9 cellular contexts compared by ENCODE assay signal in the genomic region with DNA sequence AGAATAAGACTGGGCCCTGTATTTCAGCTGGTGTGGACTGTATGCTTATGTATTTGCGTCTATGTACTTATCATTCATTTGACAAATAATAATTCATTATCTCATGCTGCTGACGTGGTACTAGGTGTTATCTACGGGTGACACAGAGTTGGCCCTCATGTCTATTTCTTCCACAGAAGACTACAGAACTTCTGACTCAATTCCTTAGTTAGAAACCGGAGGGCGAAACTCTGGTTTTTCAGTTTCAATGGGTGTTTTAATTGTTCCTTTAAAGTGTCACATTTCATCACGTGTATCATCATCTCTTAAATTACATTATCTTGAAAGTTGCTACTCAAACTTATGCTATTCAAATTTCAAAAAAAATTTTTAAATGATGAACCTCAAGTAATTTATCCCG.
DNase-seq lines count a peak whose midpoint lies in the region; ATAC-seq, FAIRE-seq and TF ChIP-seq lines count a peak whose summit lies in the region.
"Had no signal": no experiment of that assay in that cellular context is flagged by ENCODE, and none has a peak within 500 bp of the region (broad histone marks: within the 10 kb centered on the region; RNA-seq: fewer than 3 reads in every experiment).

No MANE protein-coding gene starts in this region.

- H3K79me2 ChIP-seq in HepG2 (ENCODE audit: insufficient read depth, low read length), result no peaks in the 10 kb centered on the region

- H3K4me3 Mint-ChIP-seq in dendritic cell treated with granulocyte-macrophage colony-stimulating factor and Interleukin-4, amounts not matched to agents 40 ng/mL and 50 ng/mL, for 4 days, result no peak overlapping the region
- H3K4me3 Mint-ChIP-seq in T-helper 17 cell, result no peak overlapping the region

- no peak for FAIRE-seq in HepG2 (lab: Jason Lieb, UNC)
- FAIRE-seq: pancreas had no signal

- no peak overlapping the region for H3K4ac ChIP-seq in IMR-90 (ENCODE audit: low read depth, low read length)

- peaks cover 31% of the 10 kb centered on the region for H3K4me1 Mint-ChIP-seq in dendritic cell treated with granulocyte-macrophage colony-stimulating factor and Interleukin-4, amounts not matched to agents 40 ng/mL and 50 ng/mL, for 4 days (ENCODE audit: low read depth)
- H3K4me1 Mint-ChIP-seq in T-helper 17 cell, result peaks cover 17% of the 10 kb centered on the region

- no peak overlapping the region for H2AFZ ChIP-seq in IMR-90 (replicated peaks; ENCODE audit: low read length, poor library complexity)
- no peak overlapping the region for H2AFZ ChIP-seq in HepG2 (ENCODE audit: low read length)

- ATAC-seq in GM19025 (IDR thresholded peaks at IDR 0.05; ENCODE audit: low read depth, unreplicated experiment) (peak; percentile 54), HG02571 (IDR thresholded peaks at IDR 0.05; ENCODE audit: unreplicated experiment) (peak; percentile 59), IMR-90 (ENCODE audit: low read depth) (no peak), HepG2 (no peak), T-helper 17 cell (no peak)

- H3K27ac ChIP-seq in IMR-90 (ENCODE audit: insufficient read depth, low read length) (no peak overlapping the region), coronary artery (no peak overlapping the region), HepG2 (ENCODE audit: extremely low read length, insufficient read depth, low read length) (no peak overlapping the region)
- H3K27ac ChIP-seq: pancreas had no signal

- CTCF ChIA-PET in IMR-90 (lab: Yijun Ruan, JAX) (no interaction called here), HepG2 (lab: Yijun Ruan, JAX; ENCODE audit: low intra/inter-chr PET ratio, low total read pairs) (no interaction called here)

- H3K14ac ChIP-seq in IMR-90 (replicated peaks; ENCODE audit: low read depth, low read length), result no peak overlapping the region

- H4K20me1 ChIP-seq in IMR-90 (ENCODE audit: insufficient read depth, low read length), result no peaks in the 10 kb centered on the region
- no peaks in the 10 kb centered on the region for H4K20me1 ChIP-seq in HepG2 (ENCODE audit: insufficient read depth, low read length)

- no peak for TF ChIP-seq CTCF in IMR-90 (conservative IDR thresholded peaks at IDR 0.05; ENCODE audit: low read depth, low read length)
- no peak for TF ChIP-seq CTCF in coronary artery (IDR thresholded peaks at IDR 0.05)
- no peak for TF ChIP-seq CTCF in HepG2 (CRISPR knock-in tag; IDR thresholded peaks at IDR 0.05)

- H2BK15ac ChIP-seq in IMR-90 (ENCODE audit: low read depth, low read length), result 0 out of 3 replicates have a peak overlapping the region, but pooled peaks have one; percentile 40

- H2BK20ac ChIP-seq in IMR-90 (ENCODE audit: low read depth, low read length), result no peak overlapping the region

- in situ Hi-C loops in IMR-90 (cut with MboI; ENCODE audit: low sequenced_read_pairs) (loop anchor here (5.0 to 25.0 kb wide), 4 partner anchors 288 to 1223 kb away; no protein-coding TSS in a partner anchor), HepG2 (cut with HindIII; ENCODE audit: extremely low pct_ligation_motif_present, low pct_unique_long_range_greater_than_20kb) (loop anchor here (10.0 kb wide), 1 partner anchor 1235 kb away; no protein-coding TSS in a partner anchor)

- H3K18ac ChIP-seq in IMR-90 (ENCODE audit: low read depth, low read length), result no peak overlapping the region

- no peak overlapping the region for H3K56ac ChIP-seq in IMR-90 (ENCODE audit: extremely low read depth, insufficient read depth, low read length)

- intact Hi-C loops in IMR-90 (cut with micrococcal nuclease), result loop anchor here (5.0 to 10.0 kb wide), 4 partner anchors 153 to 625 kb away; no protein-coding TSS in a partner anchor
- intact Hi-C loops in dendritic cell treated with granulocyte-macrophage colony-stimulating factor and Interleukin-4, amounts not matched to agents 40 ng/mL and 50 ng/mL, for 4 days (cut with micrococcal nuclease), result loop anchor here (5.0 kb wide), 2 partner anchors 333 to 1233 kb away; a partner anchor contains a TSS
- intact Hi-C loops in HepG2 (cut with micrococcal nuclease; ENCODE audit: unreplicated experiment), result loop anchor here (5.0 kb wide), 1 partner anchor 288 kb away; no protein-coding TSS in a partner anchor

- no peak overlapping the region for H2BK5ac ChIP-seq in IMR-90 (ENCODE audit: low read depth, low read length, poor library complexity, severe bottlenecking)

- H3K9me3 Mint-ChIP-seq in dendritic cell treated with granulocyte-macrophage colony-stimulating factor and Interleukin-4, amounts not matched to agents 40 ng/mL and 50 ng/mL, for 4 days, result no peaks in the 10 kb centered on the region

- no peaks in the 10 kb centered on the region for H3K79me1 ChIP-seq in IMR-90 (ENCODE audit: low read depth in 1 of 2, low read length in 2 of 2)

- BruUV-seq in IMR-90 (replicated peaks; lab: Mats Ljungman, UMichigan), result no TSS peak
- no TSS peak for BruUV-seq in HepG2 (replicated peaks; lab: Mats Ljungman, UMichigan)

- no peak overlapping the region for H3K9ac ChIP-seq in IMR-90 (ENCODE audit: low read depth, low read length)
- no peak overlapping the region for H3K9ac ChIP-seq in HepG2 (ENCODE audit: insufficient read depth, low read depth, low read length)

- H2AK9ac ChIP-seq in IMR-90 (replicated peaks; ENCODE audit: low read depth, low read length, poor library complexity), result no peak overlapping the region

- H3K9me3 ChIP-seq in IMR-90 (ENCODE audit: control insufficient read depth, insufficient read depth, low read length), result no peaks in the 10 kb centered on the region
- H3K9me3 ChIP-seq in HepG2 (ENCODE audit: low read length), result no peaks in the 10 kb centered on the region
- no peaks in the 10 kb centered on the region for H3K9me3 ChIP-seq in T-helper 17 cell (ENCODE audit: control insufficient read depth, low read length, poor library complexity, severe bottlenecking)
- H3K9me3 ChIP-seq: pancreas had no signal

- H3K27me3 ChIP-seq in IMR-90 (ENCODE audit: control insufficient read depth, insufficient read depth, low read length) (no peaks in the 10 kb centered on the region), HepG2 (ENCODE audit: control insufficient read depth in 1 of 2, insufficient read depth in 2 of 2, low read length in 2 of 2) (peaks cover 0 to 9% of the 10 kb centered on the region in 2 experiments; a peak in 4 of 5 replicates)
- H3K27me3 ChIP-seq: pancreas had no signal

- TF ChIP-seq RAD21 in IMR-90 (IDR thresholded peaks at IDR 0.05; ENCODE audit: low read length) (no peak), HepG2 (CRISPR knock-in tag; IDR thresholded peaks at IDR 0.05) (no peak)

- no peaks in the 10 kb centered on the region for H3K36me3 Mint-ChIP-seq in dendritic cell treated with granulocyte-macrophage colony-stimulating factor and Interleukin-4, amounts not matched to agents 40 ng/mL and 50 ng/mL, for 4 days (ENCODE audit: low read depth)
- H3K36me3 Mint-ChIP-seq in T-helper 17 cell (ENCODE audit: low read depth), result no peaks in the 10 kb centered on the region

- TF ChIP-seq EP300 in HepG2 (IDR thresholded peaks at IDR 0.05; ENCODE audit: low read depth in 2 of 2, low read length in 2 of 2) (no peak), HepG2 (CRISPR knock-in tag; IDR thresholded peaks at IDR 0.05; ENCODE audit: borderline replicate concordance) (no peak)

- H2BK120ac ChIP-seq in IMR-90 (ENCODE audit: low read depth, low read length), result no peak overlapping the region

- H4K8ac ChIP-seq in IMR-90 (ENCODE audit: low read depth in 2 of 2, low read length in 2 of 2), result no peak overlapping the region

- H3K36me3 ChIP-seq in IMR-90 (ENCODE audit: control insufficient read depth, insufficient read depth, low read length) (no peaks in the 10 kb centered on the region), HepG2 (replicated peaks in 1 of 2; ENCODE audit: control insufficient read depth in 1 of 2, insufficient read depth in 2 of 2, low read length in 2 of 2) (no peaks in the 10 kb centered on the region)
- H3K36me3 ChIP-seq: pancreas had no signal

- H3K9me1 ChIP-seq in IMR-90 (ENCODE audit: insufficient read depth, low read length), result peaks cover 11% of the 10 kb centered on the region

- no CpG with 5 or more reads among the region's 7 CpGs for WGBS in IMR-90 (ENCODE audit: extremely low coverage in 2 of 2, insufficient read length in 1 of 2), 2 experiments
- 17% methylated on average over 7 of the region's 7 CpGs for WGBS in HepG2 (ENCODE audit: low lambda C conversion rate)

- TF ChIP-seq POLR2A in IMR-90 (IDR thresholded peaks at IDR 0.05; ENCODE audit: low read depth, low read length) (no peak), HepG2 (IDR thresholded peaks at IDR 0.05; ENCODE audit: insufficient read depth in 1 of 2, low read depth in 2 of 2, low read length in 2 of 2) (no peak)

- dilution Hi-C loops in IMR-90 (cut with HindIII; ENCODE audit: low sequenced_read_pairs, unreplicated experiment), result no loop called here

- H3K4me1 ChIP-seq in IMR-90 (ENCODE audit: control insufficient read depth, insufficient read depth, low read length) (peaks cover 13% of the 10 kb centered on the region), HepG2 (ENCODE audit: insufficient read depth, low read length) (no peaks in the 10 kb centered on the region)
- H3K4me1 ChIP-seq: pancreas had no signal

- peak overlapping the region; percentile 77 for H3K27ac Mint-ChIP-seq in dendritic cell treated with granulocyte-macrophage colony-stimulating factor and Interleukin-4, amounts not matched to agents 40 ng/mL and 50 ng/mL, for 4 days
- no peak overlapping the region for H3K27ac Mint-ChIP-seq in T-helper 17 cell

- DNase-seq in IMR-90, result no peak
- DNase-seq in coronary artery (ENCODE audit: low spot score), result no peak
- no peak for DNase-seq in NCI-H345 (lab: John Stamatoyannopoulos, UW)
- DNase-seq in HepG2 (ENCODE audit: low spot score), result no peak
- DNase-seq in T-helper 17 cell, result no peak

- H4K5ac ChIP-seq in IMR-90 (ENCODE audit: low read depth, low read length), result no peak overlapping the region

- no peak overlapping the region for H2AK5ac ChIP-seq in IMR-90 (ENCODE audit: low read depth, low read length)

- no peak overlapping the region for H3K23ac ChIP-seq in IMR-90 (ENCODE audit: low read depth, low read length)

- POLR2A ChIA-PET in IMR-90 (lab: Charles Lee; ENCODE audit: unreplicated experiment) (no interaction called here), HepG2 (lab: Yijun Ruan, JAX) (no interaction called here)

- no peak overlapping the region for H3K4me2 ChIP-seq in IMR-90 (ENCODE audit: low read depth, low read length)
- no peak overlapping the region for H3K4me2 ChIP-seq in HepG2 (ENCODE audit: low read depth, low read length)

- no peaks in the 10 kb centered on the region for H3K27me3 Mint-ChIP-seq in dendritic cell treated with granulocyte-macrophage colony-stimulating factor and Interleukin-4, amounts not matched to agents 40 ng/mL and 50 ng/mL, for 4 days
- H3K27me3 Mint-ChIP-seq in T-helper 17 cell, result no peaks in the 10 kb centered on the region

- no peak overlapping the region for H3K4me3 ChIP-seq in IMR-90 (ENCODE audit: insufficient read depth, low read depth, low read length)
- H3K4me3 ChIP-seq in coronary artery, result no peak overlapping the region
- H3K4me3 ChIP-seq in HepG2 (replicated peaks in 1 of 3; ENCODE audit: insufficient read depth in 1 of 3, low read depth in 2 of 3, low read length in 3 of 3), result no peak overlapping the region
- H3K4me3 ChIP-seq: pancreas had no signal

- H4K91ac ChIP-seq in IMR-90 (ENCODE audit: insufficient read depth, low read depth, low read length), result no peak overlapping the region

TF ChIP-seq in HepG2, 621 proteins besides CTCF, POLR2A, EP300 and RAD21 (continues in another document):
- TF ChIP-seq ZSCAN29 (CRISPR knock-in tag; conservative IDR thresholded peaks at IDR 0.05) (no peak), ELF4 (CRISPR knock-in tag; IDR thresholded peaks at IDR 0.05; ENCODE audit: borderline replicate concordance) (no peak)

Comparison
In these comparisons a context has a peak if more than half of its experiments do, and no peak if none do; other contexts are left out.
1. ATAC-seq: peak in GM19025 (single experiment) and HG02571 (single experiment); none in IMR-90 (single experiment), HepG2 (single experiment) and T-helper 17 cell (single experiment).